7 cellular contexts compared by ENCODE assay signal in the genomic region with DNA sequence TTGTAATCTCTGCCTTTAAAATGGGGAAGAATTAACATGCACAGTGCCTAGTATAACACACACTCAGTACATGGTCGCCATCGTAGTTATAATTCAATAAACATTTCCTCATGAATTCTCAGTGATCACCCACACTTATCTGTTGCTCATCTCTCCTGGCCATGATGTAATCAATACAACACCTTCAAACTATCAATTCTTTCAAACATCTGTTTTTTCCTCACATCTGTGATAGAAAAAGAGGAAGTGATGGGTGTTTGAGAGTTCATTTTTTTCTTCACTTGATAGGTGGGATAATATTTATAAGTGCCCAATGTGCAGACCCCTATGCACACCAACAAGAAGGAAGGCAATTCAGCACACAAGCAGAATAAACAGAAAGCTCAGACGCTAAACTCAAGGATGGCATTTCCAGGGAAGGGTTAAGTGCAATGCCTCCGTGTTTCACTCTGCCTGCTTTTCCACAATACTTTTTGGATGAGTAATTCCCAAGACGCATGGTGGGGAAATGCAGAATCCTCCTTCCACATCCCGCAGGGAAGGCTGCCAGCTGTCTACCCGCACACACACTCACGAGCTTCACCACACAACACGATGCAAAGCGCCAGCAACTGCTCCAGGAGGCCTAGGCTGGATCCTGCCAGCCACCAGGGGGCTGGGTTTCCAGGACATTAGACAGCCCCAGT.
DNase-seq lines count a peak whose midpoint lies in the region; ATAC-seq and TF ChIP-seq lines count a peak whose summit lies in the region.

No MANE protein-coding gene starts in this region.

- ATAC-seq in HCT116 (peak; percentile 95), foreskin keratinocyte (peak; percentile 81), GM18502 (IDR thresholded peaks at IDR 0.05; ENCODE audit: poor library complexity, unreplicated experiment) (no peak), GM19324 (IDR thresholded peaks at IDR 0.05; ENCODE audit: low FRiP score, unreplicated experiment) (no peak)

- H3K4me3 Mint-ChIP-seq in activated CD4-positive, alpha-beta T cell treated with anti-CD3 and anti-CD28 coated beads, Interleukin-2, amount 10 ng/mL, durations not matched to agents 24 days and 14 days: no peak overlapping the region

- H3K4me2 ChIP-seq in HCT116 (ENCODE audit: low read length): peak overlapping the region; percentile 71
- H3K4me2 ChIP-seq in SK-N-SH: peak overlapping the region; percentile 72

- peaks cover 7% of the 10 kb centered on the region for H3K36me3 Mint-ChIP-seq in activated CD4-positive, alpha-beta T cell treated with anti-CD3 and anti-CD28 coated beads, Interleukin-2, amount 10 ng/mL, durations not matched to agents 24 days and 14 days (ENCODE audit: low read depth)

- H3K9me3 ChIP-seq in HCT116 (ENCODE audit: control insufficient read depth in 1 of 2, insufficient read depth in 1 of 2, low read depth in 1 of 2, low read length in 2 of 2) (no peaks in the 10 kb centered on the region), SK-N-SH (no peaks in the 10 kb centered on the region), prostate gland (no peaks in the 10 kb centered on the region)

- H3K4me1 ChIP-seq in HCT116 (ENCODE audit: control insufficient read depth in 1 of 2, insufficient read depth in 2 of 2, low read length in 2 of 2) (peaks cover 10 to 40% of the 10 kb centered on the region in 2 experiments; a peak in 3 of 4 replicates), SK-N-SH (ENCODE audit: control insufficient read depth in 1 of 2, insufficient read depth in 2 of 2, low read depth in 1 of 2, low read length in 1 of 2) (peaks cover 39 to 58% of the 10 kb centered on the region in 2 experiments), foreskin keratinocyte (peaks cover 53% of the 10 kb centered on the region), prostate gland (replicated peaks) (no peaks in the 10 kb centered on the region)

- H3K27ac Mint-ChIP-seq in activated CD4-positive, alpha-beta T cell treated with anti-CD3 and anti-CD28 coated beads, Interleukin-2, amount 10 ng/mL, durations not matched to agents 24 days and 14 days: no peak overlapping the region

- TF ChIP-seq POLR2A in HCT116 (IDR thresholded peaks at IDR 0.05; ENCODE audit: borderline replicate concordance, extremely low read depth, insufficient read depth, insufficient read length): no peak
- TF ChIP-seq POLR2A in prostate gland (IDR thresholded peaks at IDR 0.05): no peak

- H3K79me2 ChIP-seq in HCT116 (ENCODE audit: insufficient read depth, low read length): no peaks in the 10 kb centered on the region
- peaks cover 9% of the 10 kb centered on the region for H3K79me2 ChIP-seq in SK-N-SH (ENCODE audit: insufficient read depth)

- RAD21 ChIA-PET in HCT116 (lab: Charles Lee; ENCODE audit: low non-redundant PET in 1 of 2, low total read pairs in 2 of 2, uncharacterized antibody in 2 of 2, unreplicated experiment in 2 of 2): interaction anchor here in 1 of 2 experiments (1.2 kb wide), 1 partner anchor 19 kb away, joined by 3 read pairs; no protein-coding TSS in a partner anchor

- no peak overlapping the region for H2AFZ ChIP-seq in HCT116 (ENCODE audit: low read depth, low read length, poor library complexity, severe bottlenecking)
- H2AFZ ChIP-seq in SK-N-SH (ENCODE audit: low read depth): no peak overlapping the region

- peak; percentile 40 to 95; a peak in 3 of 4 replicates for TF ChIP-seq EP300 in SK-N-SH (IDR thresholded peaks at IDR 0.05; ENCODE audit: borderline replicate concordance in 1 of 2, low read depth in 1 of 2, low read length in 1 of 2)

- no peak for DNase-seq in HCT116 (ENCODE audit: low read depth, low spot score)
- peak; percentile 59 for DNase-seq in SK-N-SH
- peak; percentile 78 to 88 for DNase-seq in foreskin keratinocyte
- peak; percentile 31 for DNase-seq in prostate gland (ENCODE audit: low spot score)
- no peak for DNase-seq in activated CD4-positive, alpha-beta T cell treated with anti-CD3 and anti-CD28 coated beads, Interleukin-2, amount 10 ng/mL, durations not matched to agents 24 days and 14 days

- H4K20me1 ChIP-seq in HCT116 (ENCODE audit: insufficient read depth) (no peaks in the 10 kb centered on the region), SK-N-SH (ENCODE audit: insufficient read depth) (no peaks in the 10 kb centered on the region; the same call in 1 of the 2 replicates)

- no TSS peak for BruUV-seq in HCT116 (replicated peaks; lab: Mats Ljungman, UMichigan)

- intact Hi-C loops in HCT116 (cut with micrococcal nuclease): no loop called here
- intact Hi-C loops in prostate gland (cut with DNase I): loop anchor here (5.0 to 10.0 kb wide), 3 partner anchors 64 to 626 kb away; no protein-coding TSS in a partner anchor
- intact Hi-C loops in activated CD4-positive, alpha-beta T cell treated with anti-CD3 and anti-CD28 coated beads, Interleukin-2, amount 10 ng/mL, durations not matched to agents 24 days and 14 days (cut with micrococcal nuclease): no loop called here

- no peaks in the 10 kb centered on the region for H3K27me3 Mint-ChIP-seq in activated CD4-positive, alpha-beta T cell treated with anti-CD3 and anti-CD28 coated beads, Interleukin-2, amount 10 ng/mL, durations not matched to agents 24 days and 14 days

- H3K9me3 Mint-ChIP-seq in activated CD4-positive, alpha-beta T cell treated with anti-CD3 and anti-CD28 coated beads, Interleukin-2, amount 10 ng/mL, durations not matched to agents 24 days and 14 days: no peaks in the 10 kb centered on the region

- POLR2A ChIA-PET in HCT116 (lab: Charles Lee): no interaction called here
- POLR2A ChIA-PET in SK-N-SH (lab: Yijun Ruan, JAX): interaction anchor here (0.6 kb wide), 1 partner anchor 37 kb away, joined by 3 read pairs; no protein-coding TSS in a partner anchor

- CTCF ChIA-PET in HCT116 (lab: Charles Lee) (interaction anchor here (1.8 kb wide), 2 partner anchors 9 to 424 kb away, joined by 4 to 5 read pairs; no protein-coding TSS in a partner anchor), SK-N-SH (lab: Yijun Ruan, JAX) (interaction anchor here (0.7 to 3.3 kb wide), 9 partner anchors 9 to 424 kb away, joined by 3 to 19 read pairs (median 4); no protein-coding TSS in a partner anchor)

- H3K9ac ChIP-seq in HCT116 (ENCODE audit: low read length): peak overlapping the region; percentile 36
- H3K9ac ChIP-seq in SK-N-SH: peak overlapping the region; percentile 39; the same call in 1 of the 2 replicates

- peaks cover 40% of the 10 kb centered on the region for H3F3A ChIP-seq in SK-N-SH (replicated peaks; ENCODE audit: insufficient read depth)

- WGBS in SK-N-SH (ENCODE audit: low lambda C conversion rate): 18% methylated on average over 10 of the region's 10 CpGs
- WGBS in prostate gland: 38% methylated on average over 10 of the region's 10 CpGs

- TF ChIP-seq RAD21 in HCT116 (IDR thresholded peaks at IDR 0.05; ENCODE audit: low read depth) (peak; percentile 50), SK-N-SH (IDR thresholded peaks at IDR 0.05; ENCODE audit: low read length) (peak; percentile 53)

- H3K4me3 ChIP-seq in HCT116 (replicated peaks in 1 of 2; ENCODE audit: low read depth in 1 of 2, low read length in 2 of 2): peak overlapping the region in 1 of 2 experiments; percentile 38; a peak in 1 of 4 replicates
- H3K4me3 ChIP-seq in SK-N-SH (ENCODE audit: low read depth in 2 of 2, low read length in 1 of 2): peak overlapping the region in 1 of 2 experiments; percentile 23; a peak in 1 of 4 replicates
- no peak overlapping the region for H3K4me3 ChIP-seq in prostate gland

- TF ChIP-seq CTCF in HCT116 (IDR thresholded peaks at IDR 0.05 in 2 of 3, conservative IDR thresholded peaks at IDR 0.05 in 1 of 3; ENCODE audit: borderline replicate concordance in 1 of 3, insufficient read depth in 1 of 3, low read depth in 2 of 3, low read length in 2 of 3) (peak; percentile 31 to 75 (median 68); a peak in 5 of 6 replicates), SK-N-SH (IDR thresholded peaks at IDR 0.05) (peak; percentile 83), foreskin keratinocyte (conservative IDR thresholded peaks at IDR 0.05) (peak; percentile 70), prostate gland (IDR thresholded peaks at IDR 0.05) (peak in 3 of 4 experiments; percentile 14 to 49 (median 28))

- H3K36me3 ChIP-seq in HCT116 (ENCODE audit: control insufficient read depth in 1 of 2, insufficient read depth in 2 of 2, low read length in 2 of 2): no peaks in the 10 kb centered on the region
- H3K36me3 ChIP-seq in SK-N-SH (replicated peaks in 1 of 2; ENCODE audit: control insufficient read depth in 1 of 2, insufficient read depth in 2 of 2, low read length in 1 of 2): no peaks in the 10 kb centered on the region
- no peaks in the 10 kb centered on the region for H3K36me3 ChIP-seq in prostate gland

- no peaks in the 10 kb centered on the region for H3K27me3 ChIP-seq in HCT116 (ENCODE audit: insufficient read depth, low read length)
- H3K27me3 ChIP-seq in SK-N-SH (ENCODE audit: insufficient read depth): no peaks in the 10 kb centered on the region
- no peaks in the 10 kb centered on the region for H3K27me3 ChIP-seq in foreskin keratinocyte
- H3K27me3 ChIP-seq in prostate gland (replicated peaks; ENCODE audit: insufficient read depth): no peaks in the 10 kb centered on the region

- no peak overlapping the region; the same call in 1 of the 2 replicates for H3K27ac ChIP-seq in HCT116 (ENCODE audit: low read depth, low read length)
- H3K27ac ChIP-seq in SK-N-SH (ENCODE audit: low read depth in 2 of 2, low read length in 1 of 2): peak overlapping the region; percentile 89 to 94
- H3K27ac ChIP-seq in foreskin keratinocyte: no peak overlapping the region
- H3K27ac ChIP-seq in prostate gland: no peak overlapping the region

- no peaks in the 10 kb centered on the region for H3K9me2 ChIP-seq in HCT116 (ENCODE audit: insufficient read depth)
- H3K9me2 ChIP-seq in SK-N-SH: no peaks in the 10 kb centered on the region

- H3K4me1 Mint-ChIP-seq in activated CD4-positive, alpha-beta T cell treated with anti-CD3 and anti-CD28 coated beads, Interleukin-2, amount 10 ng/mL, durations not matched to agents 24 days and 14 days: peaks cover 9% of the 10 kb centered on the region

TF ChIP-seq in HCT116, 20 proteins besides CTCF, POLR2A, EP300 and RAD21 (continues in another document):
- TF ChIP-seq, protein P1, sequence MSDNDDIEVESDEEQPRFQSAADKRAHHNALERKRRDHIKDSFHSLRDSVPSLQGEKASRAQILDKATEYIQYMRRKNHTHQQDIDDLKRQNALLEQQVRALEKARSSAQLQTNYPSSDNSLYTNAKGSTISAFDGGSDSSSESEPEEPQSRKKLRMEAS (IDR thresholded peaks at IDR 0.05): peak; percentile 52; the same call in 1 of the 2 replicates
- TF ChIP-seq SRF (IDR thresholded peaks at IDR 0.05; ENCODE audit: low read depth) (no peak), ZFX (IDR thresholded peaks at IDR 0.05) (no peak), ELF1 (IDR thresholded peaks at IDR 0.05; ENCODE audit: borderline replicate concordance, low read depth) (no peak)

Comparison
In these comparisons a context has a peak if more than half of its experiments do, and no peak if none do; other contexts are left out.
1. ATAC-seq: peak in HCT116 (single experiment) and foreskin keratinocyte (single experiment); none in GM18502 (single experiment) and GM19324 (single experiment).
2. DNase-seq: peak in SK-N-SH (single experiment), foreskin keratinocyte (2 of 2) and prostate gland (single experiment); none in HCT116 (single experiment) and activated CD4-positive, alpha-beta T cell treated with anti-CD3 and anti-CD28 coated beads, Interleukin-2, amount 10 ng/mL, durations not matched to agents 24 days and 14 days (single experiment).
3. H3K27ac ChIP-seq: peak in SK-N-SH (2 of 2); none in HCT116 (single experiment), foreskin keratinocyte (single experiment) and prostate gland (0 of 2).
4. CTCF ChIP-seq: peak in every context shown above with its lines; median percentile 83 in SK-N-SH; 70 in foreskin keratinocyte; 68 in HCT116; 28 in prostate gland.